In genomic region chr6:1581120-1581991, GRCh38 we compare ENCODE assay signal across 17 cellular contexts. TPM values are rescaled to one million over a fixed set of nuclear protein-coding genes. Genes with fewer than 3 reads are reported as not detected.
"Had no signal": no experiment of that assay in that cellular context is flagged by ENCODE, and none has a peak within 500 bp of the region (broad histone marks: within the 10 kb centered on the region; RNA-seq: fewer than 3 reads in every experiment).

No MANE protein-coding gene starts in this region.

- H3K27ac ChIP-seq: ascending aorta, gastroesophageal sphincter, heart right ventricle had no signal

- H3K36me3 ChIP-seq: ascending aorta, gastroesophageal sphincter, heart right ventricle had no signal

- H3K4me1 ChIP-seq: ascending aorta, gastroesophageal sphincter, heart right ventricle had no signal

- H3K4me3 ChIP-seq: ascending aorta, gastroesophageal sphincter, heart right ventricle had no signal

- H3K9me3 ChIP-seq: ascending aorta, gastroesophageal sphincter, heart right ventricle had no signal

- DNase-seq: activated CD4-positive, alpha-beta T cell treated with anti-CD3 and anti-CD28 coated beads, Interleukin-2, amount 10 ng/mL, durations not matched to agents 24 days and 14 days; activated CD8-positive, alpha-beta memory T cell treated with anti-CD3 and anti-CD28 coated beads, Interleukin-2, amount 50 U/mL, for 4 hours; activated CD8-positive, alpha-beta T cell treated with anti-CD3 and anti-CD28 coated beads, Interleukin-2, amount 10 ng/mL, durations not matched to agents 7 days and 5 days; activated effector memory CD4-positive, alpha-beta T cell treated with Interleukin-2 at 50 U/mL for 16 hours; activated naive CD4-positive, alpha-beta T cell treated with anti-CD3 and anti-CD28 coated beads, Interleukin-2, amount 50 U/mL, for 16 hours; activated T-cell treated with anti-CD3 and anti-CD28 coated beads, Interleukin-2, amount 50 U/mL, for 48 hours; cerebellar nuclear complex; cortex of kidney; effector CD4-positive, alpha-beta T cell; heart right ventricle; immature natural killer cell; mesenchymal stem cell; naive thymus-derived CD4-positive, alpha-beta T cell; stimulated activated CD4-positive, alpha-beta T cell treated with anti-CD3 and anti-CD28 coated beads, Interleukin-12 subunit alpha, Interleukin-12 subunit beta, amount 100 ng/mL, for 4 hours had no signal

- ATAC-seq: activated CD8-positive, alpha-beta T cell treated with anti-CD3 and anti-CD28 coated beads, Interleukin-2, amount 10 ng/mL, durations not matched to agents 7 days and 5 days; esophagus mucosa; gastroesophageal sphincter; heart right ventricle; naive thymus-derived CD4-positive, alpha-beta T cell had no signal

- H3K27me3 ChIP-seq: ascending aorta, heart right ventricle had no signal

RNA-seq across cellular contexts. Expression of gene FOXC1, which starts 28.4 kb away (rescaled TPM):
- total RNA-seq: activated CD8-positive, alpha-beta T cell treated with anti-CD3 and anti-CD28 coated beads, Interleukin-2, amount 10 ng/mL, durations not matched to agents 7 days and 5 days; naive thymus-derived CD4-positive, alpha-beta T cell had no signal
